Comparison of ENCODE assay signal across 7 cellular contexts in genomic region chr1:27428316-27429028, GRCh38. TPM values are rescaled to one million over a fixed set of nuclear protein-coding genes. Genes with fewer than 3 reads are reported as not detected.
DNase-seq lines count a peak whose midpoint lies in the region; ATAC-seq and TF ChIP-seq lines count a peak whose summit lies in the region.

No MANE protein-coding gene starts in this region.

- peaks cover 86% of the 10 kb centered on the region for H3K4me1 ChIP-seq in Loucy (ENCODE audit: insufficient read depth, low read length, poor library complexity, severe bottlenecking)

- peak overlapping the region; percentile 85 for H3K27ac Mint-ChIP-seq in activated CD4-positive, alpha-beta memory T cell treated with anti-CD3 and anti-CD28 coated beads for 36 hours

- H3K9ac ChIP-seq in Loucy (ENCODE audit: low read depth, low read length, poor library complexity, severe bottlenecking) = peak overlapping the region; percentile 74

- CTCF ChIA-PET in activated CD4-positive, alpha-beta memory T cell treated with anti-CD3 and anti-CD28 coated beads for 36 hours (lab: Charles Lee) = interaction anchor here (0.6 to 2.5 kb wide), 11 partner anchors 9 to 178 kb away, joined by 3 to 11 read pairs (median 3); no protein-coding TSS in a partner anchor

- TF ChIP-seq CTCF in Loucy (conservative IDR thresholded peaks at IDR 0.05; ENCODE audit: low read length) = 0 out of 2 replicates have a peak, but pooled peaks have one; percentile 14

- no peak overlapping the region for H2AFZ ChIP-seq in Loucy (ENCODE audit: low read length)

- H3K9me3 ChIP-seq in Loucy (ENCODE audit: insufficient read depth, low read depth, low read length) = no peaks in the 10 kb centered on the region

- H3K9me2 ChIP-seq in Loucy (replicated peaks; ENCODE audit: low read depth, low read length) = no peaks in the 10 kb centered on the region

- peaks cover 20% of the 10 kb centered on the region for H3K36me3 Mint-ChIP-seq in activated CD4-positive, alpha-beta memory T cell treated with anti-CD3 and anti-CD28 coated beads for 36 hours

- POLR2A ChIA-PET in activated CD4-positive, alpha-beta memory T cell treated with anti-CD3 and anti-CD28 coated beads for 36 hours (lab: Charles Lee) = interaction anchor here (0.9 to 1.4 kb wide), 3 partner anchors 8 to 18 kb away, joined by 4 read pairs; no protein-coding TSS in a partner anchor

- H4K20me1 ChIP-seq in Loucy (ENCODE audit: insufficient read depth, low read length, poor library complexity, severe bottlenecking) = no peaks in the 10 kb centered on the region

- H3K4me1 Mint-ChIP-seq in activated CD4-positive, alpha-beta memory T cell treated with anti-CD3 and anti-CD28 coated beads for 36 hours (ENCODE audit: low read depth) = peaks cover 72% of the 10 kb centered on the region

- peak overlapping the region; percentile 75 for H3K4me3 Mint-ChIP-seq in activated CD4-positive, alpha-beta memory T cell treated with anti-CD3 and anti-CD28 coated beads for 36 hours

- H3K4me3 ChIP-seq in Loucy (ENCODE audit: low read length, poor library complexity, severe bottlenecking) = peak overlapping the region; percentile 62

- peaks cover 82% of the 10 kb centered on the region for H3K79me2 ChIP-seq in Loucy (ENCODE audit: insufficient read depth, low read length)

- no peak for ATAC-seq in HG03442 (IDR thresholded peaks at IDR 0.05; ENCODE audit: unreplicated experiment)
- no peak for ATAC-seq in GM21737 (IDR thresholded peaks at IDR 0.05; ENCODE audit: unreplicated experiment)

- no peaks in the 10 kb centered on the region for H3K9me3 Mint-ChIP-seq in activated CD4-positive, alpha-beta memory T cell treated with anti-CD3 and anti-CD28 coated beads for 36 hours

- intact Hi-C loops in activated CD4-positive, alpha-beta memory T cell treated with anti-CD3 and anti-CD28 coated beads for 36 hours (cut with micrococcal nuclease) = no loop called here
- intact Hi-C loops in posterior vena cava (cut with DNase I) = loop anchor here (5.0 to 10.0 kb wide), 2 partner anchors 46 to 54 kb away; no protein-coding TSS in a partner anchor

- peaks cover 19% of the 10 kb centered on the region for H3F3A ChIP-seq in Loucy (ENCODE audit: low read depth)

- H3K27me3 ChIP-seq in Loucy (ENCODE audit: insufficient read depth, low read length, poor library complexity, severe bottlenecking) = no peaks in the 10 kb centered on the region

- H3K27me3 Mint-ChIP-seq in activated CD4-positive, alpha-beta memory T cell treated with anti-CD3 and anti-CD28 coated beads for 36 hours = no peaks in the 10 kb centered on the region

- H3K4me2 ChIP-seq in Loucy (ENCODE audit: low read depth, low read length, poor library complexity, severe bottlenecking) = peak overlapping the region; percentile 80

- H3K36me3 ChIP-seq in Loucy (ENCODE audit: insufficient read depth, low read length) = peaks cover 27% of the 10 kb centered on the region; the same call in 1 of the 2 replicates

- DNase-seq in activated CD4-positive, alpha-beta memory T cell treated with anti-CD3 and anti-CD28 coated beads for 36 hours = peak; percentile 37
- DNase-seq in foreskin melanocyte = peak; percentile 64
- peak; percentile 24 for DNase-seq in posterior vena cava (ENCODE audit: low spot score)
- no peak for DNase-seq in HK-2 (ENCODE audit: unreplicated experiment)

RNA-seq across cellular contexts. Expression of gene GPR3, which starts 36.0 kb away (rescaled TPM):
- 1 to 10 TPM; 1.3 to 1.5 TPM for total RNA-seq in activated CD4-positive, alpha-beta memory T cell treated with anti-CD3 and anti-CD28 coated beads for 36 hours
- total RNA-seq in posterior vena cava = 1 to 10 TPM in 1 of 2 donors, under 1 TPM in 1; 0.37 to 1.2 TPM

RNA-seq across cellular contexts. Expression of gene CD164L2, which starts 45.3 kb away (rescaled TPM):
- not detected for total RNA-seq in activated CD4-positive, alpha-beta memory T cell treated with anti-CD3 and anti-CD28 coated beads for 36 hours
- total RNA-seq in posterior vena cava = not detected

RNA-seq across cellular contexts. Expression of gene FCN3, which starts 53.8 kb away (rescaled TPM):
- total RNA-seq in activated CD4-positive, alpha-beta memory T cell treated with anti-CD3 and anti-CD28 coated beads for 36 hours = not detected
- total RNA-seq in posterior vena cava = 10 to 100 TPM; 10.4 to 11.6 TPM

Comparison
In these comparisons a context has a peak if more than half of its experiments do, and no peak if none do; other contexts are left out.
1. RNA of gene FCN3, which starts 53.8 kb away (total RNA-seq): 10.4 to 11.6 TPM in posterior vena cava; not detected in activated CD4-positive, alpha-beta memory T cell treated with anti-CD3 and anti-CD28 coated beads for 36 hours; every median in the first group is over 10 times any median in the second.